Comparison of ENCODE assay signal across 8 cellular contexts in genomic region chr2:238427435-238428162, GRCh38. TPM values are rescaled to one million over a fixed set of nuclear protein-coding genes. Genes with fewer than 3 reads are reported as not detected.
DNase-seq lines count a peak whose midpoint lies in the region; ATAC-seq and TF ChIP-seq lines count a peak whose summit lies in the region.

No MANE protein-coding gene starts in this region.

- H3K9me3 ChIP-seq in PC-9 (ENCODE audit: insufficient read depth, low read depth) (no peaks in the 10 kb centered on the region), neuron (ENCODE audit: low read length) (peaks cover 9% of the 10 kb centered on the region)

- POLR2A ChIA-PET in PC-9 (lab: Charles Lee; ENCODE audit: unreplicated experiment), result interaction anchor here (1.2 kb wide), 1 partner anchor 18 kb away, joined by 10 read pairs; no protein-coding TSS in a partner anchor

- ATAC-seq in GM21619 (IDR thresholded peaks at IDR 0.05; ENCODE audit: unreplicated experiment), result peak; percentile 5
- no peak for ATAC-seq in HG02970 (IDR thresholded peaks at IDR 0.05; ENCODE audit: low FRiP score, unreplicated experiment)

- H3K4me3 ChIP-seq in PC-9 (peak overlapping the region; percentile 92), epithelial cell of esophagus (ENCODE audit: low read length) (peak overlapping the region; percentile 86), neuron (ENCODE audit: low read length) (peak overlapping the region; percentile 59)

- H3K4me1 ChIP-seq in PC-9 (replicated peaks; ENCODE audit: insufficient read depth), result peaks cover 17% of the 10 kb centered on the region
- peaks cover 17% of the 10 kb centered on the region for H3K4me1 ChIP-seq in neuron (ENCODE audit: insufficient read depth, low read length)

- intact Hi-C loops in PC-9 (cut with micrococcal nuclease; ENCODE audit: unreplicated experiment), result loop anchor here (5.0 kb wide), 2 partner anchors 45 to 70 kb away; no protein-coding TSS in a partner anchor

- CTCF ChIA-PET in PC-9 (lab: Charles Lee), result no interaction called here

- peaks cover 19% of the 10 kb centered on the region; the same call in 1 of the 2 replicates for H4K20me1 ChIP-seq in PC-9 (ENCODE audit: insufficient read depth)

- TF ChIP-seq CTCF in PC-9 (conservative IDR thresholded peaks at IDR 0.05), result no peak
- no peak for TF ChIP-seq CTCF in epithelial cell of esophagus (IDR thresholded peaks at IDR 0.05; ENCODE audit: insufficient read depth, low read depth, low read length, missing control alignments)

- H3K36me3 ChIP-seq in PC-9 (ENCODE audit: low read depth) (peaks cover 8% of the 10 kb centered on the region; the same call in 1 of the 2 replicates), neuron (ENCODE audit: insufficient read depth, low read length) (peaks cover 4% of the 10 kb centered on the region)

- peaks cover 55% of the 10 kb centered on the region for H3K79me2 ChIP-seq in PC-9 (ENCODE audit: low read depth)

- no peaks in the 10 kb centered on the region for H3K9me2 ChIP-seq in PC-9 (ENCODE audit: insufficient read depth)

- peak overlapping the region; percentile 75 for H3K27ac ChIP-seq in PC-9

- H3K27me3 ChIP-seq in PC-9 (ENCODE audit: insufficient read depth, low read depth) (no peaks in the 10 kb centered on the region), neuron (ENCODE audit: insufficient read depth, low read length) (no peaks in the 10 kb centered on the region)

- H2AFZ ChIP-seq in PC-9 (peak overlapping the region; percentile 95), neuron (ENCODE audit: low read depth, low read length) (peak overlapping the region; percentile 77)

- peaks cover 10% of the 10 kb centered on the region; the same call in 1 of the 2 replicates for H3F3A ChIP-seq in PC-9 (ENCODE audit: insufficient read depth, low read depth)

- peak overlapping the region; percentile 98 for H3K4me2 ChIP-seq in PC-9

- no TSS peak for BruUV-seq in PC-9 (replicated peaks; lab: Mats Ljungman, UMichigan)

- DNase-seq in AG08396 (ENCODE audit: low spot score) (peak; percentile 35), PC-9 (no peak), epithelial cell of esophagus (ENCODE audit: low read depth) (peak; percentile 20), islet precursor cell (no peak), SHP77 (lab: John Stamatoyannopoulos, UW) (no peak)

RNA-seq across cellular contexts. Expression of gene ASB1, which starts 0.9 kb away (rescaled TPM):
- total RNA-seq in PC-9 (2021), result 56.7 and 64.6 TPM in 2 replicates

Comparison
In these comparisons a context has a peak if more than half of its experiments do, and no peak if none do; other contexts are left out.
1. DNase-seq: peak in AG08396 (single experiment) and epithelial cell of esophagus (single experiment); none in PC-9 (0 of 2), islet precursor cell (single experiment) and SHP77 (0 of 2).
2. Peak in every context shown above with its lines, with median percentiles within 50 percentile points of each other: H3K4me3 ChIP-seq.